Comparison of ENCODE assay signal across 10 cellular contexts in the genomic region with DNA sequence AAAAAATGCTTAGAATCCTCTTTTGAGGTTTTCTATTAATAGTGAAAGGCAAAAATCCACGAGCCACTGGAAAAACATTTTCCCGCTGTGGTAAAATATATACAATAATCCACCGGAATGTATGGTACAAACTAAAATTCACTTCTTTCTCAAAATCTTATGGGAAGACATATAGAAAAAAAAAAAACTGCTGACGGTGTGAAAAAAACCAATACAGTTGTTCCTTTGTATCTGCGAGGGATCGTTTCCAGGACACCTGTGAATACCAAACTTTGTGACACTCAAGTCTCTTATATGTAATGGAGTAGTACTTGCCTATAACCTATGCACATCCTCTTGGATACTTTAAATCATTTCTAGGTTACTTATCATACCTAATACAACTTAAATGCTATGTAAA. TPM values are rescaled to one million over a fixed set of nuclear protein-coding genes. Genes with fewer than 3 reads are reported as not detected.
"Had no signal": no experiment of that assay in that cellular context is flagged by ENCODE, and none has a peak within 500 bp of the region (broad histone marks: within the 10 kb centered on the region; RNA-seq: fewer than 3 reads in every experiment).

No MANE protein-coding gene starts in this region.

- FAIRE-seq: HTR-8/SVneo had no signal

- H3K9me3 ChIP-seq: HAP-1 had no signal

- H3K27ac ChIP-seq: KMS-11 had no signal

- H3K4me1 ChIP-seq: HAP-1 had no signal

- H3K4me3 ChIP-seq: GM23338, HAP-1 had no signal

- H3K9ac ChIP-seq: KMS-11 had no signal

- H3K4me2 ChIP-seq: GM23338, KMS-11 had no signal

- ATAC-seq: GM23338, HCT116 had no signal

- H3K36me3 ChIP-seq: HAP-1 had no signal

- DNase-seq: H7, HFFc6, Karpas-422, KBM-7 had no signal

- H2AFZ ChIP-seq: GM23338 had no signal

RNA-seq across cellular contexts. Expression of a gene that starts 13.3 kb away (rescaled TPM):
- total RNA-seq: HFFc6, HT-29 had no signal
